Comparison of ENCODE assay signal across 9 cellular contexts in the genomic region with DNA sequence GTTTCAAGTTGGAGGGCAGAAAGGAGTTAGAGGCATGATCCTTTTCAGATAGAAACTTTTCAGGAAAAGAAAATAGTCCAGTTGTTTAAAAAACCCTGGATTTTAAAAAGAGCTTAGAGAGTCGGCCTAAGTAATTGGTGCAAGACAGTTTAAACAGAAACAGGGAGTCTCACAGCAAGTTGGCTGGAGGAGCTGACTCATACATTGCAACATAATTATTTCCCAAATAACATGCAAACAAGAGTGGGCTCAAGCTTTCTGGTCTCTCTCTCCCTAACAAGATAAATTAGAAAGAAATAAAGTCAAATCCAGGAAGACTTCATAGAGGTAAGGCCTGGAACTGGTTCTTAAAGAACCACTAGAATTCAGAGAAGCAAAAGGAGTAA.
DNase-seq lines count a peak whose midpoint lies in the region; ATAC-seq and TF ChIP-seq lines count a peak whose summit lies in the region.
"Had no signal": no experiment of that assay in that cellular context is flagged by ENCODE, and none has a peak within 500 bp of the region (broad histone marks: within the 10 kb centered on the region; RNA-seq: fewer than 3 reads in every experiment).

No MANE protein-coding gene starts in this region.

- peaks cover 6% of the 10 kb centered on the region for H3K4me1 Mint-ChIP-seq in nephron progenitor cell

- TF ChIP-seq EP300 in sigmoid colon (IDR thresholded peaks at IDR 0.05) (peak in 1 of 4 donors; percentile 4), ovary (IDR thresholded peaks at IDR 0.05) (no peak)

- 62% methylated on average over 1 of the region's 1 CpG for WGBS in sigmoid colon, 2 donors
- 2 to 3% (median 3%) methylated on average over 1 of the region's 1 CpG for WGBS in ovary, 3 donors

- no peaks in the 10 kb centered on the region for H3K9me3 Mint-ChIP-seq in nephron progenitor cell
- H3K9me3 Mint-ChIP-seq: T-helper 1 cell treated with Interleukin-12 subunit alpha and Interleukin-12 subunit beta and Interleukin-4 antibody, amounts not matched to agents 30 μg/mL and 1 μg/mL, for 36 hours had no signal

- H3K4me1 ChIP-seq in RWPE2 (ENCODE audit: insufficient read depth, poor library complexity, severe bottlenecking) (peaks cover 30% of the 10 kb centered on the region), sigmoid colon (peaks cover 0 to 79% (median 67%) of the 10 kb centered on the region in 4 donors), ovary (ENCODE audit: insufficient read depth) (peaks cover 22% of the 10 kb centered on the region)

- H3K27me3 Mint-ChIP-seq in nephron progenitor cell (ENCODE audit: low read depth, poor library complexity), result no peaks in the 10 kb centered on the region

- DNase-seq in GM03348 (ENCODE audit: low spot score) (peak; percentile 76), RWPE2 (ENCODE audit: low spot score) (no peak), fibroblast of villous mesenchyme (ENCODE audit: low read depth) (peak; percentile 95), sigmoid colon (no peak), putamen (ENCODE audit: low spot score) (no peak), ovary (no peak), nephron progenitor cell (no peak)

- no peak overlapping the region for H3K27ac Mint-ChIP-seq in nephron progenitor cell
- H3K27ac Mint-ChIP-seq: T-helper 1 cell treated with Interleukin-12 subunit alpha and Interleukin-12 subunit beta and Interleukin-4 antibody, amounts not matched to agents 30 μg/mL and 1 μg/mL, for 36 hours had no signal

- TF ChIP-seq POLR2A in sigmoid colon (IDR thresholded peaks at IDR 0.05) (no peak), ovary (IDR thresholded peaks at IDR 0.05) (no peak)

- TF ChIP-seq CTCF in RWPE2 (IDR thresholded peaks at IDR 0.05; ENCODE audit: poor library complexity, severe bottlenecking) (no peak), fibroblast of villous mesenchyme (IDR thresholded peaks at IDR 0.05; ENCODE audit: insufficient read depth, low read depth, low read length) (no peak), sigmoid colon (IDR thresholded peaks at IDR 0.05) (no peak), ovary (IDR thresholded peaks at IDR 0.05) (no peak), nephron progenitor cell (IDR thresholded peaks at IDR 0.05) (no peak)

- peak; percentile 68 for ATAC-seq in RWPE2 (ENCODE audit: low read depth)
- no peak for ATAC-seq in HG03097 (IDR thresholded peaks at IDR 0.05; ENCODE audit: low FRiP score, unreplicated experiment)

- no peak overlapping the region for H3K4me3 Mint-ChIP-seq in nephron progenitor cell
- H3K4me3 Mint-ChIP-seq: T-helper 1 cell treated with Interleukin-12 subunit alpha and Interleukin-12 subunit beta and Interleukin-4 antibody, amounts not matched to agents 30 μg/mL and 1 μg/mL, for 36 hours had no signal

- no peaks in the 10 kb centered on the region for H3K27me3 ChIP-seq in RWPE2 (ENCODE audit: insufficient read depth, poor library complexity, severe bottlenecking)
- H3K27me3 ChIP-seq in sigmoid colon, result no peaks in the 10 kb centered on the region
- H3K27me3 ChIP-seq in ovary, result no peaks in the 10 kb centered on the region

- H3K27ac ChIP-seq in RWPE2 (ENCODE audit: poor library complexity, severe bottlenecking) (peak overlapping the region; percentile 76), sigmoid colon (peak overlapping the region; percentile 70 to 88 (median 78)), ovary (peak overlapping the region in 1 of 2 donors; percentile 67)

- H3K4me3 ChIP-seq in RWPE2 (ENCODE audit: severe bottlenecking), result no peak overlapping the region
- no peak overlapping the region for H3K4me3 ChIP-seq in fibroblast of villous mesenchyme (ENCODE audit: low read depth, low read length)
- H3K4me3 ChIP-seq in sigmoid colon, result no peak overlapping the region
- H3K4me3 ChIP-seq in ovary, result no peak overlapping the region

- intact Hi-C loops in sigmoid colon (cut with DNase I), result loop anchor here (5.0 kb wide), 1 partner anchor 34 kb away; no protein-coding TSS in a partner anchor
- intact Hi-C loops in ovary (cut with DNase I), result no loop called here

- H3K36me3 ChIP-seq in RWPE2 (ENCODE audit: low read depth), result no peaks in the 10 kb centered on the region
- peaks cover 0 to 12% (median 2%) of the 10 kb centered on the region in 4 donors for H3K36me3 ChIP-seq in sigmoid colon
- H3K36me3 ChIP-seq in ovary, result no peaks in the 10 kb centered on the region

- H3K36me3 Mint-ChIP-seq in nephron progenitor cell (ENCODE audit: low read depth), result no peaks in the 10 kb centered on the region

- H3K9me3 ChIP-seq in RWPE2 (ENCODE audit: severe bottlenecking), result no peaks in the 10 kb centered on the region
- H3K9me3 ChIP-seq in sigmoid colon, result no peaks in the 10 kb centered on the region
- H3K9me3 ChIP-seq in ovary, result no peaks in the 10 kb centered on the region

Comparison
In these comparisons a context has a peak if more than half of its experiments do, and no peak if none do; other contexts are left out.
1. DNase-seq: peak in GM03348 (single experiment) and fibroblast of villous mesenchyme (single experiment); none in RWPE2 (single experiment), sigmoid colon (single experiment), putamen (single experiment), ovary (0 of 5) and nephron progenitor cell (single experiment).